In the genomic region with DNA sequence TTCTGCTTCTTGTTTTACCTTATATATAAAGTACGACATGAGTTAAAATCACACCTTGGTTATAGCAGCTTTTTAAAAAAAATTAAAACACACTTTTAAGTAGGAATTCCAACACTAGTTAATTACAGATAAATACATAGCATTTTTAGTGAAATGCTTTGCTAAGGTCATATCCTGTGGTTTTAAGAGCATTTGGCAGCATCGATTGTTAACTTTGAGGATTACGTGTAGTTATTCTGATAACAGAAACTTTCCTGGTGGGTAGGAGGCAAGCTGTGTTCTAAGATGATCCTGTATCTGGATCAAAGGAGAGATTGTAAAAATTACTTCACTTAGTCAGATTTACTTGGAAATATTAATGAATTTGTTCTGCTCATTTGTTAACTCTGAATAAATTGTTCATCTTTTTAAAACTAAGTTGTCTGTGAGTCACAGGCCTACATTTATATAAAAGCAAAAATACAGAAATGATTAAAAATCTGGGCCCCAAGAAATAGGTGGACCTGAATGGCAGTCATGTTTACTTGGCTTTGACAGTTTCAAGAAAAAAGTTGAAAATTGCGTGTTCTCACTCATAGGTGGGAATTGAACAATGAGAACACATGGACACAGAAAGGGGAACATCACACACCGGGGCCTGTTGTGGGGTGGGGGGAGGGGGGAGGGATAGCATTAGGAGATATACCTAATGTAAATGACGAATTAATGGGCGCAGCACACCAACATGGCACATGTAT, we compare ENCODE assay signal across 2 cellular contexts.
TF ChIP-seq lines count a peak whose summit lies in the region.

No MANE protein-coding gene starts in this region.

TF ChIP-seq in SK-N-SH, 30 proteins besides CTCF, POLR2A, EP300 and RAD21 (continued from another document):
- TF ChIP-seq MAX (IDR thresholded peaks at IDR 0.05; ENCODE audit: low read depth), result no peak
- no peak for TF ChIP-seq FOXM1 (IDR thresholded peaks at IDR 0.05; ENCODE audit: low read depth)
- TF ChIP-seq RCOR1 (IDR thresholded peaks at IDR 0.05; ENCODE audit: low read length), result no peak
- TF ChIP-seq NRF1 (IDR thresholded peaks at IDR 0.05; ENCODE audit: low read depth, low read length), result no peak
- no peak for TF ChIP-seq SIN3A (IDR thresholded peaks at IDR 0.05; ENCODE audit: borderline replicate concordance, low read depth, low read length)
- TF ChIP-seq PBX3 (IDR thresholded peaks at IDR 0.05), result no peak
- TF ChIP-seq FOSL2 (IDR thresholded peaks at IDR 0.05; ENCODE audit: borderline replicate concordance, low read depth), result no peak
- no peak for TF ChIP-seq REST (IDR thresholded peaks at IDR 0.05; ENCODE audit: low read depth, low read length)
- TF ChIP-seq FOXJ3 (CRISPR knock-in tag; IDR thresholded peaks at IDR 0.05), result no peak
- TF ChIP-seq RFX5 (IDR thresholded peaks at IDR 0.05; ENCODE audit: low read length), result no peak

TF ChIP-seq in SK-N-SH treated with all-trans-retinoic acid at 6 μM for 48 hours, 23 proteins besides CTCF, POLR2A, EP300 and RAD21 (continued from another document):
- no peak for TF ChIP-seq ARNTL (CRISPR knock-in tag; IDR thresholded peaks at IDR 0.05; ENCODE audit: borderline replicate concordance, low read depth)
